8 cellular contexts compared by ENCODE assay signal in genomic region chr12:89353188-89353822, GRCh38. TPM values are rescaled to one million over a fixed set of nuclear protein-coding genes. Genes with fewer than 3 reads are reported as not detected.
A peak's percentile ranks its signal among the peaks of the same experiment; 100 is the strongest.
DNase-seq lines count a peak whose midpoint lies in the region; ATAC-seq, FAIRE-seq and TF ChIP-seq lines count a peak whose summit lies in the region.

No MANE protein-coding gene starts in this region.

- TF ChIP-seq CTCF in OCI-LY1 (IDR thresholded peaks at IDR 0.05; ENCODE audit: low read length) (no peak), nephron (IDR thresholded peaks at IDR 0.05; ENCODE audit: unreplicated experiment in 3 of 3) (no peak), upper lobe of left lung (IDR thresholded peaks at IDR 0.05) (peak in 3 of 6 experiments; percentile 3 to 16 (median 16))

- peaks cover 6% of the 10 kb centered on the region for H3K36me3 Mint-ChIP-seq in nephron (ENCODE audit: low read depth)

- H3K36me3 ChIP-seq in OCI-LY1 (ENCODE audit: insufficient read depth, low read length), result no peaks in the 10 kb centered on the region
- peaks cover 0 to 21% (median 7%) of the 10 kb centered on the region in 4 donors for H3K36me3 ChIP-seq in upper lobe of left lung

- TF ChIP-seq POLR2A in upper lobe of left lung (IDR thresholded peaks at IDR 0.05), result peak in 3 of 4 donors; percentile 59 to 88 (median 60)

- no peaks in the 10 kb centered on the region for H3K9me2 ChIP-seq in OCI-LY1 (ENCODE audit: low read depth, low read length)

- H3K27me3 ChIP-seq in OCI-LY1 (ENCODE audit: insufficient read depth, low read length), result no peaks in the 10 kb centered on the region
- H3K27me3 ChIP-seq in upper lobe of left lung, result no peaks in the 10 kb centered on the region

- peak overlapping the region; percentile 90 to 97 (median 91) for H3K4me3 Mint-ChIP-seq in nephron

- H3K4me3 ChIP-seq in OCI-LY1 (ENCODE audit: low read depth, low read length, poor library complexity, severe bottlenecking) (peak overlapping the region; percentile 65), upper lobe of left lung (peak overlapping the region; percentile 60 to 85 (median 74))

- peak overlapping the region; percentile 92 to 97 (median 93) for H3K27ac Mint-ChIP-seq in nephron

- peak overlapping the region; percentile 33 for H3K27ac ChIP-seq in OCI-LY1 (ENCODE audit: low read depth, low read length, poor library complexity, severe bottlenecking)
- peak overlapping the region; percentile 96 to 100 (median 99) for H3K27ac ChIP-seq in upper lobe of left lung

- H3K4me1 Mint-ChIP-seq in nephron, result peaks cover 56% of the 10 kb centered on the region

- no peaks in the 10 kb centered on the region for H4K20me1 ChIP-seq in OCI-LY1 (ENCODE audit: insufficient read depth, low read length)

- no peaks in the 10 kb centered on the region for H3K79me2 ChIP-seq in OCI-LY1 (ENCODE audit: insufficient read depth, low read length)

- H3K9me3 ChIP-seq in OCI-LY1 (ENCODE audit: low read length), result no peaks in the 10 kb centered on the region
- no peaks in the 10 kb centered on the region for H3K9me3 ChIP-seq in upper lobe of left lung

- H3K27me3 Mint-ChIP-seq in nephron (ENCODE audit: low read depth), result peaks cover 62% of the 10 kb centered on the region

- H3K9me3 Mint-ChIP-seq in nephron, result no peaks in the 10 kb centered on the region

- FAIRE-seq in HTR-8/SVneo (lab: Jason Lieb, UNC), result no peak

- H3F3A ChIP-seq in OCI-LY1 (ENCODE audit: insufficient read depth, low read length), result no peaks in the 10 kb centered on the region

- no peak for TF ChIP-seq EP300 in upper lobe of left lung (IDR thresholded peaks at IDR 0.05)

- H3K4me2 ChIP-seq in OCI-LY1 (ENCODE audit: low read length), result peak overlapping the region; percentile 84

- peaks cover 54% of the 10 kb centered on the region for H3K4me1 ChIP-seq in OCI-LY1 (ENCODE audit: insufficient read depth, low read length, severe bottlenecking)
- H3K4me1 ChIP-seq in upper lobe of left lung, result peaks cover 14 to 60% (median 30%) of the 10 kb centered on the region in 4 donors

- H2AFZ ChIP-seq in OCI-LY1 (ENCODE audit: low read length), result no peak overlapping the region

- peak overlapping the region; percentile 58; the same call in 1 of the 2 replicates for H3K9ac ChIP-seq in OCI-LY1 (ENCODE audit: low read length)

- ATAC-seq in HG02759 (IDR thresholded peaks at IDR 0.05; ENCODE audit: unreplicated experiment) (peak; percentile 23), upper lobe of left lung (ENCODE audit: low FRiP score in 2 of 2) (peak; percentile 73 to 77)

- DNase-seq in DMS79 treated with DMSO at 0.1 percent for 48 hours (lab: John Stamatoyannopoulos, UW) (peak; percentile 88), foreskin melanocyte (peak; percentile 46), upper lobe of left lung (peak; percentile 77 to 95), HTR-8/SVneo (ENCODE audit: insufficient read length, low spot score) (no peak)
- peak; percentile 26 for DNase-seq in activated gamma-delta T cell treated with anti-CD3 and anti-CD28 coated beads, Interleukin-2, amount 50 U/mL, for 16 hours (ENCODE audit: low read depth)

- WGBS in upper lobe of left lung, 2 donors, result 0 to 2% methylated on average over 17 to 21 of the region's 49 CpGs

RNA-seq across cellular contexts. Expression of gene DUSP6, which starts 1.0 kb away (rescaled TPM):
- total RNA-seq in upper lobe of left lung, result 100 to 1,000 TPM in 2 of 6 donors, 10 to 100 TPM in 4; 18.4 to 236 (median 86.0) TPM
